In the genomic region with DNA sequence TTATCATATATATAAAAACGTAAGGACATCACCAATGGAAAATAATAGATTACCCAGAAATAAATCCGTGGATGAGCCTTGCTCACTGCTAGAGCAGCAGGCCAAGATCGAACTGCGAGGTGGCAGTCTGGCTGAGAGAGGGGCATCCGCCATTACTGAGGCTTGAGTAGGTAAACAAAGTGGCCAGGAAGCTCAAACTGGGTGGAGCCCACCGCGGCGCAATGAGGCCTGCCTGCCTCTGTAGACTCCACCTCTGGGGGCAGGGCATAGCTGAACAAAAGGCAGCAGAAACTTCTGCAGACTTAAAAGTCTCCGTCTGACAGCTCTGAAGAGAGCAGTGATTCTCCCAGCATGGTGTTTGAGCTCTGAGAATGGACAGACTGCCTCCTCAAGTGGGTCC, we compare ENCODE assay signal across 6 cellular contexts.
DNase-seq lines count a peak whose midpoint lies in the region; ATAC-seq, FAIRE-seq and TF ChIP-seq lines count a peak whose summit lies in the region.
"Not testable (repeated sequence)": the region's sequence is repeated elsewhere in the genome, so short reads cannot be mapped to it uniquely, and the experiment has no call there.

No MANE protein-coding gene starts in this region.

- ATAC-seq in WTC11, Right ventricle myocardium inferior, HepG2: not testable (repeated sequence)

- H3K27ac ChIP-seq in HepG2 (ENCODE audit: extremely low read length, insufficient read depth, low read length); spleen: not testable (repeated sequence)

- peak overlapping the region; percentile 63 for H2AFZ ChIP-seq in HepG2 (ENCODE audit: low read length)

- DNase-seq in ELF-1 (ENCODE audit: low read depth, low spot score) (peak; percentile 0), RPMI8226 (peak; percentile 21), WTC11 (ENCODE audit: low spot score) (peak; percentile 11), Right ventricle myocardium inferior (ENCODE audit: missing footprints) (peak; percentile 40), spleen (peak; percentile 53)
- DNase-seq in HepG2 (ENCODE audit: low spot score) = not testable (repeated sequence)

- not testable (repeated sequence) for H3K79me2 ChIP-seq in HepG2 (ENCODE audit: insufficient read depth, low read length)

- BruUV-seq in HepG2 (replicated peaks; lab: Mats Ljungman, UMichigan) = not testable (repeated sequence)

- not testable (repeated sequence) for H3K27me3 ChIP-seq in HepG2 (ENCODE audit: control insufficient read depth in 1 of 2, insufficient read depth in 2 of 2, low read length in 2 of 2); spleen (replicated peaks in 1 of 7)

- intact Hi-C loops in Right ventricle myocardium inferior (cut with DNase I); HepG2 (cut with micrococcal nuclease; ENCODE audit: unreplicated experiment); spleen (cut with DNase I; ENCODE audit: low total_unique reads): not testable (repeated sequence)

- peak overlapping the region; percentile 31 for H3K4me2 ChIP-seq in HepG2 (ENCODE audit: low read depth, low read length)

- POLR2A ChIA-PET in WTC11 (lab: Charles Lee); HepG2 (lab: Yijun Ruan, JAX): not testable (repeated sequence)

- not testable (repeated sequence) for TF ChIP-seq EP300 in HepG2 (IDR thresholded peaks at IDR 0.05; ENCODE audit: low read depth in 2 of 2, low read length in 2 of 2); HepG2 (CRISPR knock-in tag; IDR thresholded peaks at IDR 0.05; ENCODE audit: borderline replicate concordance)

- not testable (repeated sequence) for H3K36me3 Mint-ChIP-seq in WTC11

- not testable (repeated sequence) for TF ChIP-seq POLR2A in HepG2 (IDR thresholded peaks at IDR 0.05; ENCODE audit: insufficient read depth in 1 of 2, low read depth in 2 of 2, low read length in 2 of 2); spleen (IDR thresholded peaks at IDR 0.05)

- not testable (repeated sequence) for H3K4me3 Mint-ChIP-seq in WTC11

- not testable (repeated sequence) for TF ChIP-seq RAD21 in HepG2 (CRISPR knock-in tag; IDR thresholded peaks at IDR 0.05)

- TF ChIP-seq CTCF in WTC11 (IDR thresholded peaks at IDR 0.05); HepG2 (CRISPR knock-in tag; IDR thresholded peaks at IDR 0.05); spleen (IDR thresholded peaks at IDR 0.05 in 8 of 11, conservative IDR thresholded peaks at IDR 0.05 in 3 of 11): not testable (repeated sequence)

- H3K9ac ChIP-seq in HepG2 (ENCODE audit: insufficient read depth, low read depth, low read length) = not testable (repeated sequence)

- WGBS in HepG2 (ENCODE audit: low lambda C conversion rate) = 20% methylated on average over 9 of the region's 9 CpGs
- WGBS in spleen, 5 donors = 85 to 90% (median 88%) methylated on average over 9 of the region's 9 CpGs

- not testable (repeated sequence) for H3K36me3 ChIP-seq in HepG2 (replicated peaks in 1 of 2; ENCODE audit: control insufficient read depth in 1 of 2, insufficient read depth in 2 of 2, low read length in 2 of 2); spleen

- FAIRE-seq in HepG2 (lab: Jason Lieb, UNC) = not testable (repeated sequence)

- H3K27ac Mint-ChIP-seq in WTC11 = not testable (repeated sequence)

- H3K9me3 Mint-ChIP-seq in WTC11 = peaks cover 34% of the 10 kb centered on the region

- CTCF ChIA-PET in WTC11 (lab: Charles Lee); HepG2 (lab: Yijun Ruan, JAX; ENCODE audit: low intra/inter-chr PET ratio, low total read pairs): not testable (repeated sequence)

- H3K4me1 Mint-ChIP-seq in WTC11 = not testable (repeated sequence)

- peak overlapping the region in 1 of 3 experiments; percentile 9; a peak in 1 of 6 replicates for H3K4me3 ChIP-seq in HepG2 (replicated peaks in 1 of 3; ENCODE audit: insufficient read depth in 1 of 3, low read depth in 2 of 3, low read length in 3 of 3)
- H3K4me3 ChIP-seq in spleen = not testable (repeated sequence)

- H3K9me3 ChIP-seq in HepG2 (ENCODE audit: low read length) = not testable (repeated sequence)
- peaks cover 0 to 21% (median 0%) of the 10 kb centered on the region in 8 donors for H3K9me3 ChIP-seq in spleen

- in situ Hi-C loops in HepG2 (cut with HindIII; ENCODE audit: extremely low pct_ligation_motif_present, low pct_unique_long_range_greater_than_20kb) = not testable (repeated sequence)

- H3K4me1 ChIP-seq in HepG2 (ENCODE audit: insufficient read depth, low read length); spleen: not testable (repeated sequence)

- not testable (repeated sequence) for H4K20me1 ChIP-seq in HepG2 (ENCODE audit: insufficient read depth, low read length)

- not testable (repeated sequence) for H3K27me3 Mint-ChIP-seq in WTC11 (ENCODE audit: low read depth)

TF ChIP-seq in HepG2, 621 proteins besides CTCF, POLR2A, EP300 and RAD21:
- 0 out of 2 replicates have a peak, but pooled peaks have one; percentile 7 for TF ChIP-seq ATF7 (IDR thresholded peaks at IDR 0.05)
- TF ChIP-seq ATF7 (CRISPR knock-in tag; IDR thresholded peaks at IDR 0.05) = not testable (repeated sequence)
